In genomic region chr6:112282217-112282616, GRCh38 we compare ENCODE assay signal across 9 cellular contexts. TPM values are rescaled to one million over a fixed set of nuclear protein-coding genes. Genes with fewer than 3 reads are reported as not detected.
DNase-seq lines count a peak whose midpoint lies in the region; ATAC-seq and TF ChIP-seq lines count a peak whose summit lies in the region.
"Had no signal": no experiment of that assay in that cellular context is flagged by ENCODE, and none has a peak within 500 bp of the region (broad histone marks: within the 10 kb centered on the region; RNA-seq: fewer than 3 reads in every experiment).

No MANE protein-coding gene starts in this region.

- H3K27me3 ChIP-seq in lung (ENCODE audit: control insufficient read depth, insufficient read depth): no peaks in the 10 kb centered on the region

- peaks cover 14% of the 10 kb centered on the region for H3K4me1 Mint-ChIP-seq in activated T-cell treated with anti-CD3 and anti-CD28 coated beads, Interleukin-2, amount 50 U/mL, for 4 hours (ENCODE audit: low read depth)

- H3K4me3 ChIP-seq in lung: no peak overlapping the region

- H3K27me3 Mint-ChIP-seq in activated T-cell treated with anti-CD3 and anti-CD28 coated beads, Interleukin-2, amount 50 U/mL, for 4 hours (ENCODE audit: low read depth): peaks cover 35% of the 10 kb centered on the region

- H3K36me3 ChIP-seq in lung (ENCODE audit: control insufficient read depth in 2 of 2, insufficient read depth in 2 of 2, low read length in 2 of 2): no peaks in the 10 kb centered on the region

- H3K4me3 Mint-ChIP-seq in activated T-cell treated with anti-CD3 and anti-CD28 coated beads, Interleukin-2, amount 50 U/mL, for 4 hours: no peak overlapping the region

- H3K9me3 ChIP-seq in lung (ENCODE audit: control insufficient read depth in 2 of 2, insufficient read depth in 1 of 2, low read length in 1 of 2): no peaks in the 10 kb centered on the region

- DNase-seq in Right ventricle myocardium inferior (ENCODE audit: missing footprints) (peak; percentile 76), cardiac septum (ENCODE audit: low spot score) (no peak), dedifferentiated amniotic fluid mesenchymal stem cell (ENCODE audit: extremely low spot score) (peak; percentile 91), lung (ENCODE audit: low spot score) (peak; percentile 43), T-helper 2 cell (no peak), ureter (ENCODE audit: low spot score) (no peak)
- no peak for DNase-seq in activated T-cell treated with anti-CD3 and anti-CD28 coated beads, Interleukin-2, amount 50 U/mL, for 4 hours

- no peaks in the 10 kb centered on the region for H3K9me3 Mint-ChIP-seq in activated T-cell treated with anti-CD3 and anti-CD28 coated beads, Interleukin-2, amount 50 U/mL, for 4 hours

- peak; percentile 90 for ATAC-seq in Right ventricle myocardium inferior
- ATAC-seq in lung (ENCODE audit: insufficient read depth, low FRiP score): peak; percentile 63
- no peak for ATAC-seq in HG03460 (IDR thresholded peaks at IDR 0.05; ENCODE audit: unreplicated experiment)
- no peak for ATAC-seq in activated T-cell treated with anti-CD3 and anti-CD28 coated beads, Interleukin-2, amount 50 U/mL, for 4 hours

- intact Hi-C loops in Right ventricle myocardium inferior (cut with DNase I) (loop anchor here (1.0 to 2.0 kb wide), 2 partner anchors 29 to 102 kb away; no protein-coding TSS in a partner anchor), cardiac septum (cut with DNase I) (loop anchor here (5.0 to 10.0 kb wide), 2 partner anchors 100 to 197 kb away; partner anchors contain the start of genes FAM229B and TUBE1)

- H3K4me1 ChIP-seq in lung (ENCODE audit: control insufficient read depth in 2 of 2, insufficient read depth in 2 of 2, low read length in 2 of 2): peaks cover 5 to 8% of the 10 kb centered on the region in 2 donors

- TF ChIP-seq CTCF in lung (IDR thresholded peaks at IDR 0.05; ENCODE audit: control extremely low read depth, extremely low read depth): no peak

- 29 to 64% methylated on average over 4 of the region's 4 CpGs for WGBS in lung, 2 donors

- no peaks in the 10 kb centered on the region for H3K36me3 Mint-ChIP-seq in activated T-cell treated with anti-CD3 and anti-CD28 coated beads, Interleukin-2, amount 50 U/mL, for 4 hours (ENCODE audit: insufficient read depth)

- no peak overlapping the region for H3K27ac ChIP-seq in lung (ENCODE audit: low read depth in 1 of 2, low read length in 1 of 2)
- H3K27ac ChIP-seq: C4-2B had no signal

RNA-seq across cellular contexts. Expression of gene LAMA4, which starts 27.9 kb away (rescaled TPM):
- total RNA-seq in Right ventricle myocardium inferior (83.0 TPM), cardiac septum (93.9 TPM), lung (100 to 1,000 TPM; 121 to 261 TPM), ureter (54.7 TPM)
- 10 to 100 TPM; 28.4 to 38.6 TPM for polyA plus RNA-seq in lung
- under 1 TPM in 2 of 3 donors, not detected in 1; 0.30 to 0.34 TPM for total RNA-seq in activated T-cell treated with anti-CD3 and anti-CD28 coated beads, Interleukin-2, amount 50 U/mL, for 4 hours

Comparison
In these comparisons a context has a peak if more than half of its experiments do, and no peak if none do; other contexts are left out.
1. DNase-seq: peak in Right ventricle myocardium inferior (single experiment), dedifferentiated amniotic fluid mesenchymal stem cell (single experiment) and lung (single experiment); none in cardiac septum (single experiment), activated T-cell treated with anti-CD3 and anti-CD28 coated beads, Interleukin-2, amount 50 U/mL, for 4 hours (single experiment), T-helper 2 cell (0 of 5) and ureter (single experiment).
2. ATAC-seq: peak in Right ventricle myocardium inferior (single experiment) and lung (single experiment); none in HG03460 (single experiment) and activated T-cell treated with anti-CD3 and anti-CD28 coated beads, Interleukin-2, amount 50 U/mL, for 4 hours (0 of 2).
3. RNA of gene LAMA4, which starts 27.9 kb away (total RNA-seq): 121 to 261 TPM in lung, 93.9 TPM in cardiac septum (single experiment), 83.0 TPM in Right ventricle myocardium inferior (single experiment) and 54.7 TPM in ureter (single experiment); 0.30 to 0.34 TPM in activated T-cell treated with anti-CD3 and anti-CD28 coated beads, Interleukin-2, amount 50 U/mL, for 4 hours; every median in the first group is over 10 times any median in the second.